Comparison of ENCODE assay signal across 11 cellular contexts in genomic region chr7:126702242-126703016, GRCh38.
A peak's percentile ranks its signal among the peaks of the same experiment; 100 is the strongest.
DNase-seq lines count a peak whose midpoint lies in the region; ATAC-seq, FAIRE-seq and TF ChIP-seq lines count a peak whose summit lies in the region.
"Had no signal": no experiment of that assay in that cellular context is flagged by ENCODE, and none has a peak within 500 bp of the region (broad histone marks: within the 10 kb centered on the region; RNA-seq: fewer than 3 reads in every experiment).

No MANE protein-coding gene starts in this region.

- peaks cover 0 to 2% (median 0%) of the 10 kb centered on the region in 5 donors for H3K9me3 Mint-ChIP-seq in CD8-positive, alpha-beta memory T cell

- peaks cover 2 to 19% (median 8%) of the 10 kb centered on the region in 3 donors for H3K4me1 Mint-ChIP-seq in CD8-positive, alpha-beta memory T cell

- H3K36me3 ChIP-seq in K562 (ENCODE audit: control insufficient read depth, insufficient read depth, low read length) (no peaks in the 10 kb centered on the region), aorta (ENCODE audit: control insufficient read depth in 1 of 2, insufficient read depth in 2 of 2, low read length in 1 of 2) (no peaks in the 10 kb centered on the region)
- H3K36me3 ChIP-seq in CD8-positive, alpha-beta memory T cell (ENCODE audit: insufficient read depth, low read length) = no peaks in the 10 kb centered on the region

- peak; percentile 42 for DNase-seq in EL
- peak in 2 of 4 experiments; percentile 16 to 33 for DNase-seq in K562 (ENCODE audit: extremely low read depth in 1 of 4, low spot score in 3 of 4)
- DNase-seq in aorta = no peak
- DNase-seq in CD8-positive, alpha-beta memory T cell = no peak
- DNase-seq in DMS 273 (lab: John Stamatoyannopoulos, UW; ENCODE audit: unreplicated experiment) = no peak
- no peak for DNase-seq in NOMO-1 treated with DMSO at 0.1 percent for 48 hours (lab: John Stamatoyannopoulos, UW; ENCODE audit: unreplicated experiment)
- DNase-seq: body of pancreas, left cardiac atrium had no signal

- no peak overlapping the region; the same call in 1 of the 2 replicates for H3K4me2 ChIP-seq in K562 (ENCODE audit: insufficient read depth, low read length)

- POLR2A ChIA-PET in K562 (lab: Yijun Ruan, JAX) = interaction anchor here (1.3 kb wide), 1 partner anchor 16 kb away, joined by 3 read pairs; no protein-coding TSS in a partner anchor
- POLR2A ChIA-PET in CD8-positive, alpha-beta memory T cell (lab: Charles Lee) = no interaction called here

- peak overlapping the region; percentile 80 for H2AFZ ChIP-seq in K562 (ENCODE audit: low read depth, low read length)

- no peaks in the 10 kb centered on the region for H3K36me3 Mint-ChIP-seq in CD8-positive, alpha-beta memory T cell

- H3K4me3 ChIP-seq in K562 (no peak overlapping the region), aorta (ENCODE audit: low read length in 2 of 2) (no peak overlapping the region)
- H3K4me3 ChIP-seq in CD8-positive, alpha-beta memory T cell (ENCODE audit: low read length) = no peak overlapping the region
- H3K4me3 ChIP-seq: body of pancreas had no signal

- TF ChIP-seq RAD21 in K562 (CRISPR knock-in tag; conservative IDR thresholded peaks at IDR 0.05 in 1 of 2, IDR thresholded peaks at IDR 0.05 in 1 of 2) = no peak

- no peaks in the 10 kb centered on the region for H3K9me1 ChIP-seq in K562 (ENCODE audit: control insufficient read depth, insufficient read depth, low read length)

- H3K27me3 ChIP-seq in K562 (ENCODE audit: control insufficient read depth in 2 of 2, insufficient read depth in 2 of 2, low read length in 2 of 2) (no peaks in the 10 kb centered on the region), aorta (ENCODE audit: control insufficient read depth in 1 of 2, insufficient read depth in 2 of 2, low read length in 1 of 2) (no peaks in the 10 kb centered on the region)
- no peaks in the 10 kb centered on the region for H3K27me3 ChIP-seq in CD8-positive, alpha-beta memory T cell (ENCODE audit: insufficient read depth, low read length, poor library complexity, severe bottlenecking)
- H3K27me3 ChIP-seq: body of pancreas had no signal

- H3K9me3 ChIP-seq in K562 (replicated peaks; ENCODE audit: control insufficient read depth, insufficient read depth, low read depth, low read length) = no peaks in the 10 kb centered on the region
- no peaks in the 10 kb centered on the region for H3K9me3 ChIP-seq in aorta (ENCODE audit: control insufficient read depth, low read length)
- H3K9me3 ChIP-seq in CD8-positive, alpha-beta memory T cell (ENCODE audit: low read length) = no peaks in the 10 kb centered on the region

- no peaks in the 10 kb centered on the region for H4K20me1 ChIP-seq in K562 (replicated peaks; ENCODE audit: control insufficient read depth, insufficient read depth, low read length)

- intact Hi-C loops in K562 (cut with micrococcal nuclease) (no loop called here), aorta (cut with DNase I) (no loop called here)

- CTCF ChIA-PET in K562 (lab: Yijun Ruan, JAX; ENCODE audit: low intra/inter-chr PET ratio) = no interaction called here
- CTCF ChIA-PET in CD8-positive, alpha-beta memory T cell (lab: Charles Lee) = no interaction called here

- 43% methylated on average over 7 of the region's 7 CpGs for WGBS in K562 (ENCODE audit: insufficient coverage, low coverage, missing lambda C conversion rate)
- 60 to 68% methylated on average over 7 of the region's 7 CpGs for WGBS in aorta, 2 donors

- no TSS peak for BruUV-seq in K562 (replicated peaks; lab: Mats Ljungman, UMichigan)

- TF ChIP-seq POLR2A in K562 (conservative IDR thresholded peaks at IDR 0.05) = no peak

- TF ChIP-seq CTCF in K562 (IDR thresholded peaks at IDR 0.05 in 2 of 3, conservative IDR thresholded peaks at IDR 0.05 in 1 of 3; ENCODE audit: insufficient read depth in 2 of 3, low read depth in 1 of 3, low read length in 3 of 3) = no peak

- in situ Hi-C loops in K562 (cut with MboI) = no loop called here

- H3K27me3 Mint-ChIP-seq in CD8-positive, alpha-beta memory T cell = peaks cover 0 to 1% of the 10 kb centered on the region in 2 donors

- H3K27ac ChIP-seq in K562 (ENCODE audit: extremely low read depth, low read depth, low read length) (peak overlapping the region; percentile 93; the same call in 2 of the 3 replicates), aorta (ENCODE audit: low read depth in 1 of 2, low read length in 2 of 2) (no peak overlapping the region)
- H3K27ac ChIP-seq in CD8-positive, alpha-beta memory T cell (ENCODE audit: low read depth, low read length) = no peak overlapping the region
- H3K27ac ChIP-seq: body of pancreas, C4-2B had no signal

- FAIRE-seq in K562 (lab: Jason Lieb, UNC) = no peak

- TF ChIP-seq EP300 in K562 (IDR thresholded peaks at IDR 0.05; ENCODE audit: low read length) = no peak

- ATAC-seq in GM21390 (IDR thresholded peaks at IDR 0.05; ENCODE audit: unreplicated experiment) (peak; percentile 60), HG03159 (IDR thresholded peaks at IDR 0.05; ENCODE audit: unreplicated experiment) (peak; percentile 49), K562 (peak; percentile 24), aorta (ENCODE audit: low FRiP score) (no peak)
- ATAC-seq: body of pancreas, left cardiac atrium had no signal

- no peak overlapping the region for H3K4me3 Mint-ChIP-seq in CD8-positive, alpha-beta memory T cell

- no peaks in the 10 kb centered on the region for H3K79me2 ChIP-seq in K562 (ENCODE audit: control insufficient read depth, insufficient read depth, low read length)

- H3K4me1 ChIP-seq in K562 (replicated peaks in 1 of 2; ENCODE audit: control insufficient read depth in 2 of 2, insufficient read depth in 2 of 2, low read length in 2 of 2) (peaks cover 0 to 45% of the 10 kb centered on the region in 2 experiments; a peak in 3 of 5 replicates), aorta (ENCODE audit: control insufficient read depth in 1 of 2, insufficient read depth in 2 of 2, low read length in 2 of 2) (no peaks in the 10 kb centered on the region)
- H3K4me1 ChIP-seq in CD8-positive, alpha-beta memory T cell (ENCODE audit: insufficient read depth, low read length) = no peaks in the 10 kb centered on the region
- H3K4me1 ChIP-seq: body of pancreas had no signal

- H3K27ac Mint-ChIP-seq in CD8-positive, alpha-beta memory T cell = no peak overlapping the region

- H3K9ac ChIP-seq in K562 (ENCODE audit: insufficient read depth in 1 of 2, low read depth in 2 of 2, low read length in 2 of 2) = no peak overlapping the region

TF ChIP-seq in K562, 482 proteins besides CTCF, POLR2A, EP300 and RAD21 (continues in another document):
- TF ChIP-seq CC2D1A (IDR thresholded peaks at IDR 0.05) (no peak), PHF8 (IDR thresholded peaks at IDR 0.05; ENCODE audit: borderline replicate concordance, low read length) (no peak), ZFX (CRISPR knock-in tag; IDR thresholded peaks at IDR 0.05) (no peak), CBFA2T3 (IDR thresholded peaks at IDR 0.05) (0 out of 2 replicates have a peak, but pooled peaks have one; percentile 9), HSF4 (CRISPR knock-in tag; IDR thresholded peaks at IDR 0.05; ENCODE audit: borderline replicate concordance) (no peak), RBM14 (IDR thresholded peaks at IDR 0.05; ENCODE audit: borderline replicate concordance, insufficient read depth, low read depth, low read length) (no peak), SMAD3 (CRISPR knock-in tag; conservative IDR thresholded peaks at IDR 0.05) (0 out of 2 replicates have a peak, but pooled peaks have one; percentile 3), KHSRP (IDR thresholded peaks at IDR 0.05) (no peak), DMBX1 (CRISPR knock-in tag; IDR thresholded peaks at IDR 0.05; ENCODE audit: borderline replicate concordance) (peak; percentile 44; the same call in 1 of the 2 replicates), ZNF280A (IDR thresholded peaks at IDR 0.05; ENCODE audit: low read depth, partially characterized antibody) (no peak), ZNF197 (CRISPR knock-in tag; IDR thresholded peaks at IDR 0.05; ENCODE audit: low read depth) (0 out of 2 replicates have a peak, but pooled peaks have one; percentile 21), ZNF184 (CRISPR knock-in tag; IDR thresholded peaks at IDR 0.05) (no peak), HMBOX1 (IDR thresholded peaks at IDR 0.05) (peak; percentile 55), POLR3G (IDR thresholded peaks at IDR 0.05; ENCODE audit: extremely low read depth, insufficient read length, insufficient replicate concordance) (no peak), ZNF639 (CRISPR knock-in tag; conservative IDR thresholded peaks at IDR 0.05 in 1 of 2, IDR thresholded peaks at IDR 0.05 in 1 of 2) (0 out of 4 replicates have a peak, but pooled peaks of 1 of the 2 experiments have one; percentile 46)
